Comparison of ENCODE assay signal across 1 cellular context in the genomic region with DNA sequence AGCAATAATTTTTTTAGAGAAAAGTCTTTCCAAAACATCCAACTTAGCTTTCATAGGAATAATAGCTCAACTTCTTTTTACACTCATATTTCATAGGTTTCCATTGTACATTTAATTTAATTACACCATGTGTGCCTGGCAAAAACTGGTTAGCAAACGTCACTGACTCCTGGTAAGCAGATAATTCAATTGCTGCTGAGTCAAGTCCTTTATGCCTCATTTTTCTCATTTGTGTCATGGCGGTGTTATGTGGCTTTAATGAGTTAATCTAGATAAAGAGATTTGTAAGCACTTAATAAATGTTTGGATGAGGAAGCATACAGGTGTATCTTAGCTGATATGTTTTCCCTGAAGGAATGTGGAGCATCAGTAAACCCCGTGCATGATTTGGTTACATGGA.
TF ChIP-seq lines count a peak whose summit lies in the region.

No MANE protein-coding gene starts in this region.

TF ChIP-seq in GM23338, 12 proteins besides CTCF, POLR2A, EP300 and RAD21:
- TF ChIP-seq, protein P1, sequence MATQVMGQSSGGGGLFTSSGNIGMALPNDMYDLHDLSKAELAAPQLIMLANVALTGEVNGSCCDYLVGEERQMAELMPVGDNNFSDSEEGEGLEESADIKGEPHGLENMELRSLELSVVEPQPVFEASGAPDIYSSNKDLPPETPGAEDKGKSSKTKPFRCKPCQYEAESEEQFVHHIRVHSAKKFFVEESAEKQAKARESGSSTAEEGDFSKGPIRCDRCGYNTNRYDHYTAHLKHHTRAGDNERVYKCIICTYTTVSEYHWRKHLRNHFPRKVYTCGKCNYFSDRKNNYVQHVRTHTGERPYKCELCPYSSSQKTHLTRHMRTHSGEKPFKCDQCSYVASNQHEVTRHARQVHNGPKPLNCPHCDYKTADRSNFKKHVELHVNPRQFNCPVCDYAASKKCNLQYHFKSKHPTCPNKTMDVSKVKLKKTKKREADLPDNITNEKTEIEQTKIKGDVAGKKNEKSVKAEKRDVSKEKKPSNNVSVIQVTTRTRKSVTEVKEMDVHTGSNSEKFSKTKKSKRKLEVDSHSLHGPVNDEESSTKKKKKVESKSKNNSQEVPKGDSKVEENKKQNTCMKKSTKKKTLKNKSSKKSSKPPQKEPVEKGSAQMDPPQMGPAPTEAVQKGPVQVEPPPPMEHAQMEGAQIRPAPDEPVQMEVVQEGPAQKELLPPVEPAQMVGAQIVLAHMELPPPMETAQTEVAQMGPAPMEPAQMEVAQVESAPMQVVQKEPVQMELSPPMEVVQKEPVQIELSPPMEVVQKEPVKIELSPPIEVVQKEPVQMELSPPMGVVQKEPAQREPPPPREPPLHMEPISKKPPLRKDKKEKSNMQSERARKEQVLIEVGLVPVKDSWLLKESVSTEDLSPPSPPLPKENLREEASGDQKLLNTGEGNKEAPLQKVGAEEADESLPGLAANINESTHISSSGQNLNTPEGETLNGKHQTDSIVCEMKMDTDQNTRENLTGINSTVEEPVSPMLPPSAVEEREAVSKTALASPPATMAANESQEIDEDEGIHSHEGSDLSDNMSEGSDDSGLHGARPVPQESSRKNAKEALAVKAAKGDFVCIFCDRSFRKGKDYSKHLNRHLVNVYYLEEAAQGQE (IDR thresholded peaks at IDR 0.05; ENCODE audit: unreplicated experiment): no peak
- TF ChIP-seq, protein P2, sequence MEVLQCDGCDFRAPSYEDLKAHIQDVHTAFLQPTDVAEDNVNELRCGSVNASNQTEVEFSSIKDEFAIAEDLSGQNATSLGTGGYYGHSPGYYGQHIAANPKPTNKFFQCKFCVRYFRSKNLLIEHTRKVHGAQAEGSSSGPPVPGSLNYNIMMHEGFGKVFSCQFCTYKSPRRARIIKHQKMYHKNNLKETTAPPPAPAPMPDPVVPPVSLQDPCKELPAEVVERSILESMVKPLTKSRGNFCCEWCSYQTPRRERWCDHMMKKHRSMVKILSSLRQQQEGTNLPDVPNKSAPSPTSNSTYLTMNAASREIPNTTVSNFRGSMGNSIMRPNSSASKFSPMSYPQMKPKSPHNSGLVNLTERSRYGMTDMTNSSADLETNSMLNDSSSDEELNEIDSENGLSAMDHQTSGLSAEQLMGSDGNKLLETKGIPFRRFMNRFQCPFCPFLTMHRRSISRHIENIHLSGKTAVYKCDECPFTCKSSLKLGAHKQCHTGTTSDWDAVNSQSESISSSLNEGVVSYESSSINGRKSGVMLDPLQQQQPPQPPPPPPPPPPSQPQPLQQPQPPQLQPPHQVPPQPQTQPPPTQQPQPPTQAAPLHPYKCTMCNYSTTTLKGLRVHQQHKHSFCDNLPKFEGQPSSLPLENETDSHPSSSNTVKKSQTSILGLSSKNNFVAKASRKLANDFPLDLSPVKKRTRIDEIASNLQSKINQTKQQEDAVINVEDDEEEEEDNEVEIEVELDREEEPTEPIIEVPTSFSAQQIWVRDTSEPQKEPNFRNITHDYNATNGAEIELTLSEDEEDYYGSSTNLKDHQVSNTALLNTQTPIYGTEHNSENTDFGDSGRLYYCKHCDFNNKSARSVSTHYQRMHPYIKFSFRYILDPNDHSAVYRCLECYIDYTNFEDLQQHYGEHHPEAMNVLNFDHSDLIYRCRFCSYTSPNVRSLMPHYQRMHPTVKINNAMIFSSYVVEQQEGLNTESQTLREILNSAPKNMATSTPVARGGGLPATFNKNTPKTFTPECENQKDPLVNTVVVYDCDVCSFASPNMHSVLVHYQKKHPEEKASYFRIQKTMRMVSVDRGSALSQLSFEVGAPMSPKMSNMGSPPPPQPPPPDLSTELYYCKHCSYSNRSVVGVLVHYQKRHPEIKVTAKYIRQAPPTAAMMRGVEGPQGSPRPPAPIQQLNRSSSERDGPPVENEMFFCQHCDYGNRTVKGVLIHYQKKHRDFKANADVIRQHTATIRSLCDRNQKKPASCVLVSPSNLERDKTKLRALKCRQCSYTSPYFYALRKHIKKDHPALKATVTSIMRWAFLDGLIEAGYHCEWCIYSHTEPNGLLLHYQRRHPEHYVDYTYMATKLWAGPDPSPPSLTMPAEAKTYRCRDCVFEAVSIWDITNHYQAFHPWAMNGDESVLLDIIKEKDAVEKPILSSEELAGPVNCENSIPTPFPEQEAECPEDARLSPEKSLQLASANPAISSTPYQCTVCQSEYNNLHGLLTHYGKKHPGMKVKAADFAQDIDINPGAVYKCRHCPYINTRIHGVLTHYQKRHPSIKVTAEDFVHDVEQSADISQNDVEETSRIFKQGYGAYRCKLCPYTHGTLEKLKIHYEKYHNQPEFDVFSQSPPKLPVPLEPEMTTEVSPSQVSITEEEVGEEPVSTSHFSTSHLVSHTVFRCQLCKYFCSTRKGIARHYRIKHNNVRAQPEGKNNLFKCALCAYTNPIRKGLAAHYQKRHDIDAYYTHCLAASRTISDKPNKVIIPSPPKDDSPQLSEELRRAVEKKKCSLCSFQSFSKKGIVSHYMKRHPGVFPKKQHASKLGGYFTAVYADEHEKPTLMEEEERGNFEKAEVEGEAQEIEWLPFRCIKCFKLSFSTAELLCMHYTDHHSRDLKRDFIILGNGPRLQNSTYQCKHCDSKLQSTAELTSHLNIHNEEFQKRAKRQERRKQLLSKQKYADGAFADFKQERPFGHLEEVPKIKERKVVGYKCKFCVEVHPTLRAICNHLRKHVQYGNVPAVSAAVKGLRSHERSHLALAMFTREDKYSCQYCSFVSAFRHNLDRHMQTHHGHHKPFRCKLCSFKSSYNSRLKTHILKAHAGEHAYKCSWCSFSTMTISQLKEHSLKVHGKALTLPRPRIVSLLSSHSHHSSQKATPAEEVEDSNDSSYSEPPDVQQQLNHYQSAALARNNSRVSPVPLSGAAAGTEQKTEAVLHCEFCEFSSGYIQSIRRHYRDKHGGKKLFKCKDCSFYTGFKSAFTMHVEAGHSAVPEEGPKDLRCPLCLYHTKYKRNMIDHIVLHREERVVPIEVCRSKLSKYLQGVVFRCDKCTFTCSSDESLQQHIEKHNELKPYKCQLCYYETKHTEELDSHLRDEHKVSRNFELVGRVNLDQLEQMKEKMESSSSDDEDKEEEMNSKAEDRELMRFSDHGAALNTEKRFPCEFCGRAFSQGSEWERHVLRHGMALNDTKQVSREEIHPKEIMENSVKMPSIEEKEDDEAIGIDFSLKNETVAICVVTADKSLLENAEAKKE (CRISPR knock-in tag; IDR thresholded peaks at IDR 0.05): no peak
- TF ChIP-seq EZH2phosphoT487 (IDR thresholded peaks at IDR 0.05; ENCODE audit: unreplicated experiment) (no peak), NANOG (IDR thresholded peaks at IDR 0.05; ENCODE audit: borderline replicate concordance) (no peak), STAT1 (IDR thresholded peaks at IDR 0.05; ENCODE audit: unreplicated experiment) (no peak), POLR2AphosphoS5 (IDR thresholded peaks at IDR 0.05; ENCODE audit: low read depth) (no peak), CREB1 (CRISPR knock-in tag; IDR thresholded peaks at IDR 0.05; ENCODE audit: low read depth) (no peak), ZNF331 (CRISPR knock-in tag; IDR thresholded peaks at IDR 0.05; ENCODE audit: low read depth) (no peak), ZNF114 (CRISPR knock-in tag; IDR thresholded peaks at IDR 0.05) (no peak), EZH2 (IDR thresholded peaks at IDR 0.05; ENCODE audit: low read depth, unreplicated experiment) (no peak), JUNB (IDR thresholded peaks at IDR 0.05; ENCODE audit: unreplicated experiment) (no peak)
- TF ChIP-seq, protein P3, sequence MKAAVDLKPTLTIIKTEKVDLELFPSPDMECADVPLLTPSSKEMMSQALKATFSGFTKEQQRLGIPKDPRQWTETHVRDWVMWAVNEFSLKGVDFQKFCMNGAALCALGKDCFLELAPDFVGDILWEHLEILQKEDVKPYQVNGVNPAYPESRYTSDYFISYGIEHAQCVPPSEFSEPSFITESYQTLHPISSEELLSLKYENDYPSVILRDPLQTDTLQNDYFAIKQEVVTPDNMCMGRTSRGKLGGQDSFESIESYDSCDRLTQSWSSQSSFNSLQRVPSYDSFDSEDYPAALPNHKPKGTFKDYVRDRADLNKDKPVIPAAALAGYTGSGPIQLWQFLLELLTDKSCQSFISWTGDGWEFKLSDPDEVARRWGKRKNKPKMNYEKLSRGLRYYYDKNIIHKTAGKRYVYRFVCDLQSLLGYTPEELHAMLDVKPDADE (IDR thresholded peaks at IDR 0.05): no peak
